Comparison of ENCODE assay signal across 8 cellular contexts in the genomic region with DNA sequence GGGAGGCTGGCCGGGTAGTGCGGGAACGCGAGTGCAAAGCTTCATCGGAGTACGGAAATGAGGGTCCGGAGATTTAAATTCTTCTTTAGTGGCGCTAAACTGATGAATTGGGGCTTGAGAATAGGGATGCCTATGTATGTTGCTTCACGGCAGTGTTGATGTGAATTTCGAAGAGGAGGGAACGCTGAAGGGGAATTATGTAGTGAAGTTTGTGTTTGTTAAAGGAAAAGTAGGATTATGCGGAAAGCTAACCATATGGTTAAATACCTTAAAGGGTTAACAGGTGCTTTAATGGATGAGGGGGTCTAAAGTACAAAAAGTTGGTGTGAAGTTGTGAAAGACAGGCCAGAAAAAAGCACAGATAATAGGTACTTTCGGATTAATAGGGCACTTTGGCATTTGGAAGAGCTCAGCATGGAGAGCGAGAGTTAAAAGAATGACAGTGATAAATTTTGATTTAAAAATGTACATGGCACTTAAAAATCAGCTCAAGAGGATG. TPM values are rescaled to one million over a fixed set of nuclear protein-coding genes. Genes with fewer than 3 reads are reported as not detected.
DNase-seq lines count a peak whose midpoint lies in the region; ATAC-seq and TF ChIP-seq lines count a peak whose summit lies in the region.

No MANE protein-coding gene starts in this region.

- H3K9me3 Mint-ChIP-seq in activated naive CD4-positive, alpha-beta T cell treated with anti-CD3 and anti-CD28 coated beads for 36 hours = no peaks in the 10 kb centered on the region

- peak overlapping the region; percentile 87 to 92 for H3K27ac ChIP-seq in tibial artery

- ATAC-seq in GM21619 (IDR thresholded peaks at IDR 0.05; ENCODE audit: unreplicated experiment) = no peak

- CTCF ChIA-PET in activated naive CD4-positive, alpha-beta T cell treated with anti-CD3 and anti-CD28 coated beads for 36 hours (lab: Charles Lee) = interaction anchor here (0.6 to 2.1 kb wide), 7 partner anchors 30 to 1879 kb away, joined by 3 to 6 read pairs (median 3); no protein-coding TSS in a partner anchor

- H3K4me3 ChIP-seq in adipocyte (ENCODE audit: low read length) = peak overlapping the region; percentile 93
- peak overlapping the region; percentile 93 for H3K4me3 ChIP-seq in kidney epithelial cell (ENCODE audit: low read depth, low read length)
- H3K4me3 ChIP-seq in tibial artery = peak overlapping the region; percentile 79 to 92

- H3K27ac Mint-ChIP-seq in activated naive CD4-positive, alpha-beta T cell treated with anti-CD3 and anti-CD28 coated beads for 36 hours = no peak overlapping the region

- no peaks in the 10 kb centered on the region for H3K36me3 ChIP-seq in adipocyte (ENCODE audit: control insufficient read depth, insufficient read depth, low read length, severe bottlenecking)
- H3K36me3 ChIP-seq in kidney epithelial cell (ENCODE audit: control insufficient read depth, insufficient read depth, low read length) = no peaks in the 10 kb centered on the region
- H3K36me3 ChIP-seq in tibial artery = no peaks in the 10 kb centered on the region

- intact Hi-C loops in tibial artery (cut with DNase I; ENCODE audit: low total_unique reads) = loop anchor here (5.0 to 10.0 kb wide), 2 partner anchors 208 to 419 kb away; no protein-coding TSS in a partner anchor
- intact Hi-C loops in activated naive CD4-positive, alpha-beta T cell treated with anti-CD3 and anti-CD28 coated beads for 36 hours (cut with micrococcal nuclease) = loop anchor here (1.0 to 2.0 kb wide), 4 partner anchors 29 to 1207 kb away; partner anchors contain the start of gene ZNHIT6

- no peaks in the 10 kb centered on the region for H3K9me3 ChIP-seq in adipocyte (ENCODE audit: control insufficient read depth, low read length)
- H3K9me3 ChIP-seq in tibial artery = no peaks in the 10 kb centered on the region

- H3K36me3 Mint-ChIP-seq in activated naive CD4-positive, alpha-beta T cell treated with anti-CD3 and anti-CD28 coated beads for 36 hours (ENCODE audit: low read depth) = peaks cover 4% of the 10 kb centered on the region

- H3K27me3 Mint-ChIP-seq in activated naive CD4-positive, alpha-beta T cell treated with anti-CD3 and anti-CD28 coated beads for 36 hours (ENCODE audit: low read depth) = no peaks in the 10 kb centered on the region

- TF ChIP-seq CTCF in kidney epithelial cell (IDR thresholded peaks at IDR 0.05; ENCODE audit: insufficient read depth, low read length, poor library complexity, severe bottlenecking) (no peak), tibial artery (IDR thresholded peaks at IDR 0.05) (no peak)

- no peak overlapping the region for H3K4me3 Mint-ChIP-seq in activated naive CD4-positive, alpha-beta T cell treated with anti-CD3 and anti-CD28 coated beads for 36 hours

- peaks cover 30% of the 10 kb centered on the region for H3K4me1 Mint-ChIP-seq in activated naive CD4-positive, alpha-beta T cell treated with anti-CD3 and anti-CD28 coated beads for 36 hours (ENCODE audit: low read depth)

- DNase-seq in NCI-H345 (lab: John Stamatoyannopoulos, UW) (peak; percentile 9), NCI-H345 treated with DMSO at 0.1 percent for 48 hours (lab: John Stamatoyannopoulos, UW; ENCODE audit: unreplicated experiment) (no peak), adipocyte (ENCODE audit: low read depth) (no peak), kidney epithelial cell (ENCODE audit: low read depth) (no peak), tibial artery (no peak), NCI-H2171 treated with DMSO at 0.1 percent for 48 hours (lab: John Stamatoyannopoulos, UW) (no peak)
- no peak for DNase-seq in activated naive CD4-positive, alpha-beta T cell treated with anti-CD3 and anti-CD28 coated beads for 36 hours

- H3K27me3 ChIP-seq in adipocyte (replicated peaks; ENCODE audit: control insufficient read depth, insufficient read depth, low read length) (no peaks in the 10 kb centered on the region), kidney epithelial cell (ENCODE audit: control insufficient read depth, insufficient read depth, low read length) (no peaks in the 10 kb centered on the region), tibial artery (no peaks in the 10 kb centered on the region)

- peak overlapping the region; percentile 94 for H3K9ac ChIP-seq in adipocyte (ENCODE audit: low read length)

- H3K4me1 ChIP-seq in adipocyte (ENCODE audit: control insufficient read depth, insufficient read depth, low read length) (peaks cover 37% of the 10 kb centered on the region), tibial artery (peaks cover 0 to 28% (median 21%) of the 10 kb centered on the region in 4 donors)

RNA-seq across cellular contexts. Expression of gene HS2ST1, which starts 1.4 kb away (rescaled TPM):
- total RNA-seq in kidney epithelial cell = 10.4 and 13.4 TPM in 2 replicates
- total RNA-seq in activated naive CD4-positive, alpha-beta T cell treated with anti-CD3 and anti-CD28 coated beads for 36 hours = 10 to 100 TPM; 11.3 to 15.5 TPM

RNA-seq across cellular contexts. Expression of gene SELENOF, which starts 1.9 kb away (rescaled TPM):
- total RNA-seq in kidney epithelial cell = 186 and 190 TPM in 2 replicates
- 100 to 1,000 TPM; 111 to 115 TPM for total RNA-seq in activated naive CD4-positive, alpha-beta T cell treated with anti-CD3 and anti-CD28 coated beads for 36 hours
